In the genomic region with DNA sequence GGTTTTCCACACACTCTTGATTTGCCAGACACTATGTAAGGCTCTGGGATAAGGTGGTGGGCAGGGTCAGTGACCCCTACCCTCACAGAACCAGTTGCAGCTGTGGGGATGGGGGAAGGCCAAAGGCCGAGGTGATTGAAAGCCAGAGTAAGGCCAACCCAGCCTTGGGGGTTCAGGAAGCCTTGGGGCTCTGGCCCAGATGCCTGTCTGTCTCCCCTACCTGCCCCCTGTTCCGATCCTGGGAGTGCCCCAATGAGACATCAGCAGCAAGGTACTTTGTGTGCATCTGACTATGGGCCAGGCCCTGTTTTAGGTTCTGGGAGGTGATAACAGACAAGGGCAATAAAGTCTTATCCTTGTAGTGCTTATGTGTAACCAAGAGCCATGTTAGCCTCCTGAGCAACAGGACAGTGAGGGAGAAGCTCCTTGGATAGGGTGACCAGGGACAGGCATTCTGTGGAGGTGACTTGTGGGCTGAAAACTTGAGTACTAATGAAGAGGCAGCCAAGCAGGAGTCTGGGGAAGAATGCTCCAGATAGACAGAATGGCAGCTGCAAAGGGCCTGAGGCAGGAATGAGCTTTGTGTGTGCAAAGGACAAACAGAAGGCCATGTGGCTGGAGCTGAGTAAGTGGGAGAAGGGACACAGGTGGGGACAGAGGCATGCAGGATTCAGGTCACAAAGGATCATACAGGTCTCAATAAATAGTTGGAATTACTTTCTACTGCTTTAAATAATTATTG, we compare ENCODE assay signal across 21 cellular contexts. TPM values are rescaled to one million over a fixed set of nuclear protein-coding genes. Genes with fewer than 3 reads are reported as not detected.
A peak's percentile ranks its signal among the peaks of the same experiment; 100 is the strongest.
DNase-seq lines count a peak whose midpoint lies in the region; ATAC-seq and TF ChIP-seq lines count a peak whose summit lies in the region.
"Had no signal": no experiment of that assay in that cellular context is flagged by ENCODE, and none has a peak within 500 bp of the region (broad histone marks: within the 10 kb centered on the region; RNA-seq: fewer than 3 reads in every experiment).

No MANE protein-coding gene starts in this region.

- H3K9me3 ChIP-seq in CD4-positive, alpha-beta T cell (ENCODE audit: control insufficient read depth, low read length), result no peaks in the 10 kb centered on the region
- H3K9me3 ChIP-seq in vagina, result no peaks in the 10 kb centered on the region
- H3K9me3 ChIP-seq: colonic mucosa, testis had no signal

- no peaks in the 10 kb centered on the region for H3K27me3 ChIP-seq in CD4-positive, alpha-beta T cell (ENCODE audit: control insufficient read depth, insufficient read depth, low read length)
- no peaks in the 10 kb centered on the region for H3K27me3 ChIP-seq in vagina
- H3K27me3 ChIP-seq: colonic mucosa, testis had no signal

- TF ChIP-seq CTCF in CD4-positive, alpha-beta T cell (IDR thresholded peaks at IDR 0.05), result no peak
- no peak for TF ChIP-seq CTCF in nephron (IDR thresholded peaks at IDR 0.05; ENCODE audit: unreplicated experiment in 3 of 3)
- no peak for TF ChIP-seq CTCF in vagina (IDR thresholded peaks at IDR 0.05)

- H3K36me3 Mint-ChIP-seq in T-helper 2 cell treated with Interferon-gamma antibody and Interleukin-4, amounts not matched to agents 5 μg/mL and 100 μg/mL, for 36 hours (ENCODE audit: low read depth), result peaks cover 74% of the 10 kb centered on the region
- H3K36me3 Mint-ChIP-seq in CD4-positive, alpha-beta T cell (ENCODE audit: low read depth), result peaks cover 79% of the 10 kb centered on the region
- peaks cover 58% of the 10 kb centered on the region for H3K36me3 Mint-ChIP-seq in activated T-helper 2 cell treated with anti-CD3 and anti-CD28 coated beads, Interferon-gamma antibody, Interleukin-2, Interleukin-4, amounts not matched to agents 10 μg/mL and 5 μg/mL and 100 μg/mL, durations not matched to agents 14 hours and 24 hours and 36 hours (ENCODE audit: low read depth)
- peaks cover 59% of the 10 kb centered on the region for H3K36me3 Mint-ChIP-seq in nephron (ENCODE audit: low read depth)

- H3K4me3 ChIP-seq in vagina, result no peak overlapping the region
- H3K4me3 ChIP-seq: colonic mucosa, GM23248, testis had no signal

- intact Hi-C loops in CD4-positive, alpha-beta T cell (cut with DNase I, micrococcal nuclease), result loop anchor here (5.0 to 10.0 kb wide), 2 partner anchors 32 to 285 kb away; a partner anchor contains a TSS
- intact Hi-C loops in activated T-helper 2 cell treated with anti-CD3 and anti-CD28 coated beads, Interferon-gamma antibody, Interleukin-2, Interleukin-4, amounts not matched to agents 10 μg/mL and 5 μg/mL and 100 μg/mL, durations not matched to agents 14 hours and 24 hours and 36 hours (cut with micrococcal nuclease), result no loop called here
- intact Hi-C loops in vagina (cut with DNase I), result no loop called here

- no peak overlapping the region for H3K4me3 Mint-ChIP-seq in T-helper 2 cell treated with Interferon-gamma antibody and Interleukin-4, amounts not matched to agents 5 μg/mL and 100 μg/mL, for 36 hours
- peak overlapping the region; percentile 39 for H3K4me3 Mint-ChIP-seq in CD4-positive, alpha-beta T cell
- H3K4me3 Mint-ChIP-seq in activated T-helper 2 cell treated with anti-CD3 and anti-CD28 coated beads, Interferon-gamma antibody, Interleukin-2, Interleukin-4, amounts not matched to agents 10 μg/mL and 5 μg/mL and 100 μg/mL, durations not matched to agents 14 hours and 24 hours and 36 hours (ENCODE audit: low read depth), result no peak overlapping the region
- no peak overlapping the region for H3K4me3 Mint-ChIP-seq in nephron

- H3K4me1 Mint-ChIP-seq in T-helper 2 cell treated with Interferon-gamma antibody and Interleukin-4, amounts not matched to agents 5 μg/mL and 100 μg/mL, for 36 hours (ENCODE audit: low read depth), result peaks cover 92% of the 10 kb centered on the region
- H3K4me1 Mint-ChIP-seq in CD4-positive, alpha-beta T cell (ENCODE audit: low read depth), result peaks cover 99% of the 10 kb centered on the region
- peaks cover 93% of the 10 kb centered on the region for H3K4me1 Mint-ChIP-seq in activated T-helper 2 cell treated with anti-CD3 and anti-CD28 coated beads, Interferon-gamma antibody, Interleukin-2, Interleukin-4, amounts not matched to agents 10 μg/mL and 5 μg/mL and 100 μg/mL, durations not matched to agents 14 hours and 24 hours and 36 hours (ENCODE audit: low read depth)
- peaks cover 58% of the 10 kb centered on the region for H3K4me1 Mint-ChIP-seq in nephron

- no peaks in the 10 kb centered on the region for H3K27me3 Mint-ChIP-seq in T-helper 2 cell treated with Interferon-gamma antibody and Interleukin-4, amounts not matched to agents 5 μg/mL and 100 μg/mL, for 36 hours (ENCODE audit: low read depth)
- no peaks in the 10 kb centered on the region for H3K27me3 Mint-ChIP-seq in CD4-positive, alpha-beta T cell
- H3K27me3 Mint-ChIP-seq in activated T-helper 2 cell treated with anti-CD3 and anti-CD28 coated beads, Interferon-gamma antibody, Interleukin-2, Interleukin-4, amounts not matched to agents 10 μg/mL and 5 μg/mL and 100 μg/mL, durations not matched to agents 14 hours and 24 hours and 36 hours (ENCODE audit: low read depth), result no peaks in the 10 kb centered on the region
- H3K27me3 Mint-ChIP-seq in nephron (ENCODE audit: low read depth), result no peaks in the 10 kb centered on the region

- CTCF ChIA-PET in CD4-positive, alpha-beta T cell (lab: Charles Lee), result interaction anchor here (1.5 to 7.3 kb wide), 4 partner anchors 15 to 45 kb away, joined by 3 to 55 read pairs (median 4); no protein-coding TSS in a partner anchor

- no peak for ATAC-seq in CD4-positive, alpha-beta T cell (ENCODE audit: poor library complexity)
- ATAC-seq in HG03442 (IDR thresholded peaks at IDR 0.05; ENCODE audit: unreplicated experiment), result no peak
- ATAC-seq: activated CD4-positive, CD25-positive, alpha-beta regulatory T cell treated with anti-CD3 and anti-CD28 coated beads, Interleukin-2, amount 50 U/mL, for 24 hours; left colon had no signal

- H3K36me3 ChIP-seq in vagina, result peaks cover 0 to 19% of the 10 kb centered on the region in 2 donors
- H3K36me3 ChIP-seq: colonic mucosa had no signal

- H3K4me1 ChIP-seq in vagina, result peaks cover 79% of the 10 kb centered on the region

- H3K27ac ChIP-seq in CD4-positive, alpha-beta T cell (ENCODE audit: low read depth, low read length), result peak overlapping the region; percentile 84
- H3K27ac ChIP-seq in vagina, result no peak overlapping the region
- H3K27ac ChIP-seq: colonic mucosa, GM23248, parathyroid adenoma, testis had no signal

- no peak for DNase-seq in T-helper 2 cell treated with Interferon-gamma antibody and Interleukin-4, amounts not matched to agents 5 μg/mL and 100 μg/mL, for 36 hours (ENCODE audit: low spot score)
- DNase-seq in T-helper 2 cell (no peak), NCI-H82 treated with DMSO at 0.1 percent for 48 hours (lab: John Stamatoyannopoulos, UW; ENCODE audit: unreplicated experiment) (no peak), vagina (ENCODE audit: extremely low spot score in 2 of 2) (no peak)
- DNase-seq in CD4-positive, alpha-beta T cell, result peak in 1 of 10 experiments; percentile 19
- no peak for DNase-seq in activated T-helper 2 cell treated with anti-CD3 and anti-CD28 coated beads, Interferon-gamma antibody, Interleukin-2, Interleukin-4, amounts not matched to agents 10 μg/mL and 5 μg/mL and 100 μg/mL, durations not matched to agents 14 hours and 24 hours and 36 hours (ENCODE audit: low spot score)
- DNase-seq: 8988T; C1 segment of cervical spinal cord; colonic mucosa; DMS79; GM23248; left colon; NCI-H2029; NCI-H446; stimulated activated CD4-positive, alpha-beta T cell treated with anti-CD3 and anti-CD28 coated beads, Interleukin-4, amount 100 ng/mL, for 1 hour; testis had no signal

- POLR2A ChIA-PET in CD4-positive, alpha-beta T cell (lab: Charles Lee), result interaction anchor here (4.0 to 11.8 kb wide), 3 partner anchors 12 to 25 kb away, joined by 16 to 420 read pairs (median 158); a partner anchor contains a TSS

- peak overlapping the region; percentile 23 for H3K27ac Mint-ChIP-seq in T-helper 2 cell treated with Interferon-gamma antibody and Interleukin-4, amounts not matched to agents 5 μg/mL and 100 μg/mL, for 36 hours
- H3K27ac Mint-ChIP-seq in CD4-positive, alpha-beta T cell, result peak overlapping the region; percentile 78
- peak overlapping the region; percentile 37 for H3K27ac Mint-ChIP-seq in activated T-helper 2 cell treated with anti-CD3 and anti-CD28 coated beads, Interferon-gamma antibody, Interleukin-2, Interleukin-4, amounts not matched to agents 10 μg/mL and 5 μg/mL and 100 μg/mL, durations not matched to agents 14 hours and 24 hours and 36 hours
- H3K27ac Mint-ChIP-seq in nephron, result peak overlapping the region in 2 of 3 experiments; percentile 1 to 8

- no peaks in the 10 kb centered on the region for H3K9me3 Mint-ChIP-seq in T-helper 2 cell treated with Interferon-gamma antibody and Interleukin-4, amounts not matched to agents 5 μg/mL and 100 μg/mL, for 36 hours
- H3K9me3 Mint-ChIP-seq in CD4-positive, alpha-beta T cell, result no peaks in the 10 kb centered on the region
- no peaks in the 10 kb centered on the region for H3K9me3 Mint-ChIP-seq in activated T-helper 2 cell treated with anti-CD3 and anti-CD28 coated beads, Interferon-gamma antibody, Interleukin-2, Interleukin-4, amounts not matched to agents 10 μg/mL and 5 μg/mL and 100 μg/mL, durations not matched to agents 14 hours and 24 hours and 36 hours
- H3K9me3 Mint-ChIP-seq in nephron, result no peaks in the 10 kb centered on the region

- no peak for TF ChIP-seq POLR2A in vagina (IDR thresholded peaks at IDR 0.05)

RNA-seq across cellular contexts. Expression of a gene that starts 35.4 kb away (rescaled TPM):
- total RNA-seq in CD4-positive, alpha-beta T cell, result 100 to 1,000 TPM; 167 to 168 TPM
- 45.4 and 51.1 TPM in 2 replicates for total RNA-seq in activated T-helper 2 cell treated with anti-CD3 and anti-CD28 coated beads, Interferon-gamma antibody, Interleukin-2, Interleukin-4, amounts not matched to agents 10 μg/mL and 5 μg/mL and 100 μg/mL, durations not matched to agents 14 hours and 24 hours and 36 hours
- 98.0 TPM for total RNA-seq in vagina

RNA-seq across cellular contexts. Expression of a gene that starts 48.2 kb away (rescaled TPM):
- total RNA-seq in CD4-positive, alpha-beta T cell, result under 1 TPM; 0.16 to 0.31 TPM
- 0.05 TPM in 1 of 2 replicates, not detected in the other for total RNA-seq in activated T-helper 2 cell treated with anti-CD3 and anti-CD28 coated beads, Interferon-gamma antibody, Interleukin-2, Interleukin-4, amounts not matched to agents 10 μg/mL and 5 μg/mL and 100 μg/mL, durations not matched to agents 14 hours and 24 hours and 36 hours
- not detected for total RNA-seq in vagina
- total RNA-seq: colonic mucosa, epithelial cell of proximal tubule, GM23248, left colon had no signal

Comparison
In these comparisons a context has a peak if more than half of its experiments do, and no peak if none do; other contexts are left out.
1. H3K27ac Mint-ChIP-seq: peak in every context shown above with its lines; median percentile 78 in CD4-positive, alpha-beta T cell; 37 in activated T-helper 2 cell treated with anti-CD3 and anti-CD28 coated beads, Interferon-gamma antibody, Interleukin-2, Interleukin-4, amounts not matched to agents 10 μg/mL and 5 μg/mL and 100 μg/mL, durations not matched to agents 14 hours and 24 hours and 36 hours; 23 in T-helper 2 cell treated with Interferon-gamma antibody and Interleukin-4, amounts not matched to agents 5 μg/mL and 100 μg/mL, for 36 hours; 4 in nephron.
2. intact Hi-C loops: an anchor here in CD4-positive, alpha-beta T cell (5.0 to 10.0 kb wide); none called in activated T-helper 2 cell treated with anti-CD3 and anti-CD28 coated beads, Interferon-gamma antibody, Interleukin-2, Interleukin-4, amounts not matched to agents 10 μg/mL and 5 μg/mL and 100 μg/mL, durations not matched to agents 14 hours and 24 hours and 36 hours and vagina.